34 cellular contexts compared by ENCODE assay signal in genomic region chr7:33286521-33286920, GRCh38.
"Had no signal": no experiment of that assay in that cellular context is flagged by ENCODE, and none has a peak within 500 bp of the region (broad histone marks: within the 10 kb centered on the region; RNA-seq: fewer than 3 reads in every experiment).

No MANE protein-coding gene starts in this region.

- FAIRE-seq: astrocyte, TTC549 had no signal

- H3K4me3 ChIP-seq: adrenal gland, body of pancreas, breast epithelium had no signal

- H3K36me3 ChIP-seq: adrenal gland, brain microvascular endothelial cell, breast epithelium had no signal

- H3K4me1 ChIP-seq: adrenal gland, body of pancreas, breast epithelium had no signal

- DNase-seq: activated B cell treated with CpG ODN at 0.5 μM for 24 hours; activated CD4-positive, alpha-beta memory T cell treated with anti-CD3 and anti-CD28 coated beads for 36 hours; activated CD4-positive, alpha-beta T cell treated with anti-CD3 and anti-CD28 coated beads for 4 hours; activated CD4-positive, alpha-beta T cell treated with anti-CD3 and anti-CD28 coated beads, Interleukin-2, amount 10 ng/mL, durations not matched to agents 24 days and 14 days; activated CD4-positive, alpha-beta T cell treated with anti-CD3 and anti-CD28 coated beads, Interleukin-2, amount 50 U/mL, for 1 hour; activated CD4-positive, alpha-beta T cell treated with anti-CD3 and anti-CD28 coated beads, Interleukin-2, amount 50 U/mL, for 4 hours; activated CD4-positive, CD25-positive, alpha-beta regulatory T cell treated with anti-CD3 and anti-CD28 coated beads, Interleukin-2, amount 50 U/mL, for 72 hours; activated CD8-positive, alpha-beta memory T cell treated with anti-CD3 and anti-CD28 coated beads, Interleukin-2, amount 50 U/mL, for 4 hours; activated CD8-positive, alpha-beta T cell treated with anti-CD3 and anti-CD28 coated beads for 36 hours; activated effector memory CD4-positive, alpha-beta T cell treated with anti-CD3 and anti-CD28 coated beads, Interleukin-2, amount 50 U/mL, for 16 hours; activated gamma-delta T cell treated with Interleukin-2 at 50 U/mL for 16 hours; activated naive CD4-positive, alpha-beta T cell; activated naive CD4-positive, alpha-beta T cell treated with anti-CD3 and anti-CD28 coated beads for 36 hours; activated naive CD4-positive, alpha-beta T cell treated with anti-CD3 and anti-CD28 coated beads, Interleukin-2, amount 50 U/mL, for 16 hours; activated naive CD8-positive, alpha-beta T cell treated with anti-CD3 and anti-CD28 coated beads for 36 hours; activated T-cell treated with anti-CD3 and anti-CD28 coated beads for 4 hours; activated T-cell treated with anti-CD3 and anti-CD28 coated beads, Interleukin-2, amount 50 U/mL, for 1 hour; activated T-cell treated with anti-CD3 and anti-CD28 coated beads, Interleukin-2, amount 50 U/mL, for 4 hours; activated T-cell treated with anti-CD3 and anti-CD28 coated beads, Interleukin-2, amount 50 U/mL, for 72 hours; adrenal gland; amniotic stem cell; aorta; body of pancreas; brain microvascular endothelial cell; central memory CD4-positive, alpha-beta T cell; T-helper 1 cell; T-helper 2 cell; T-helper 9 cell had no signal

- H3K9me3 ChIP-seq: adrenal gland, body of pancreas had no signal

- H3K27ac ChIP-seq: adrenal gland, body of pancreas, brain microvascular endothelial cell, breast epithelium, VCaP had no signal

- ATAC-seq: activated CD8-positive, alpha-beta T cell treated with anti-CD3 and anti-CD28 coated beads for 36 hours; activated naive CD4-positive, alpha-beta T cell treated with anti-CD3 and anti-CD28 coated beads, Interleukin-2, amount 50 U/mL, for 72 hours; activated T-cell treated with anti-CD3 and anti-CD28 coated beads, Interleukin-2, amount 50 U/mL, for 4 hours; activated T-cell treated with anti-CD3 and anti-CD28 coated beads, Interleukin-2, amount 50 U/mL, for 72 hours; activated T-helper 17 cell treated with anti-CD3 and anti-CD28 coated beads, Interleukin-2, amount 50 U/mL, for 72 hours; body of pancreas had no signal

- H3K27me3 ChIP-seq: adrenal gland, body of pancreas, brain microvascular endothelial cell, breast epithelium had no signal
